Comparison of ENCODE assay signal across 9 cellular contexts in genomic region chr14:103538291-103539055, GRCh38. TPM values are rescaled to one million over a fixed set of nuclear protein-coding genes. Genes with fewer than 3 reads are reported as not detected.
DNase-seq lines count a peak whose midpoint lies in the region; ATAC-seq, FAIRE-seq and TF ChIP-seq lines count a peak whose summit lies in the region.
"Had no signal": no experiment of that assay in that cellular context is flagged by ENCODE, and none has a peak within 500 bp of the region (broad histone marks: within the 10 kb centered on the region; RNA-seq: fewer than 3 reads in every experiment).

No MANE protein-coding gene starts in this region.

- no peak overlapping the region for H3K9ac ChIP-seq in GM12878 (ENCODE audit: control insufficient read depth, insufficient read depth, low read length)

- FAIRE-seq in D721Med (lab: Jason Lieb, UNC) (no peak), GM12878 (lab: Jason Lieb, UNC) (no peak)

- TF ChIP-seq POLR2A in GM12878 (IDR thresholded peaks at IDR 0.05; ENCODE audit: low read depth, low read length): peak; percentile 44; the same call in 1 of the 2 replicates

- no peak overlapping the region for H3K27ac ChIP-seq in GM12878 (ENCODE audit: control insufficient read depth, insufficient read depth)

- BruUV-seq in GM12878 (replicated peaks; lab: Mats Ljungman, UMichigan): no TSS peak

- TF ChIP-seq EP300 in GM12878 (IDR thresholded peaks at IDR 0.05; ENCODE audit: borderline replicate concordance in 1 of 2, control insufficient read depth in 1 of 2, low read depth in 2 of 2, low read length in 2 of 2): no peak

- DNase-seq in D721Med (ENCODE audit: insufficient read length, low spot score) (peak; percentile 77), GM12878 (ENCODE audit: low read depth, low spot score) (no peak), myocyte (ENCODE audit: low read depth) (peak; percentile 72)
- DNase-seq: activated naive CD4-positive, alpha-beta T cell treated with anti-CD3 and anti-CD28 coated beads, Interleukin-2, amount 50 U/mL, for 16 hours; NCI-H1436 treated with DMSO at 0.1 percent for 48 hours; Peyer's patch had no signal

- no peak overlapping the region for H2AFZ ChIP-seq in GM12878 (ENCODE audit: control insufficient read depth, low read depth, low read length)

- intact Hi-C loops in GM12878 (cut with micrococcal nuclease; ENCODE audit: unreplicated experiment): no loop called here

- TF ChIP-seq RAD21 in GM12878 (IDR thresholded peaks at IDR 0.05; ENCODE audit: insufficient read depth, low read depth, low read length): no peak

- H3K4me2 ChIP-seq in GM12878 (ENCODE audit: control insufficient read depth, insufficient read depth): no peak overlapping the region

- POLR2A ChIA-PET in GM12878 (lab: Charles Lee): no interaction called here

- peaks cover 0 to 4% of the 10 kb centered on the region in 2 experiments; a peak in 2 of 4 replicates for H3K36me3 ChIP-seq in GM12878 (ENCODE audit: control insufficient read depth in 2 of 2, insufficient read depth in 2 of 2, low read length in 1 of 2)

- no peaks in the 10 kb centered on the region for H4K20me1 ChIP-seq in GM12878 (ENCODE audit: control insufficient read depth, insufficient read depth)

- no peaks in the 10 kb centered on the region for H3K27me3 ChIP-seq in GM12878 (replicated peaks in 1 of 2; ENCODE audit: control insufficient read depth in 2 of 2, insufficient read depth in 2 of 2, low read length in 1 of 2)
- H3K27me3 ChIP-seq: Peyer's patch had no signal

- H3K79me2 ChIP-seq in GM12878 (ENCODE audit: control insufficient read depth, insufficient read depth, low read length): no peaks in the 10 kb centered on the region

- CTCF ChIA-PET in GM12878 (lab: Yijun Ruan, JAX): interaction anchor here (1.6 kb wide), 1 partner anchor 19 kb away, joined by 4 read pairs; no protein-coding TSS in a partner anchor

- RAD21 ChIA-PET in GM12878 (lab: Charles Lee; ENCODE audit: unreplicated experiment): no interaction called here

- in situ Hi-C loops in GM12878 (cut with MboI): no loop called here

- H3K4me3 ChIP-seq in GM12878: no peak overlapping the region
- H3K4me3 ChIP-seq: Peyer's patch had no signal

- no peak for TF ChIP-seq CTCF in D721Med (IDR thresholded peaks at IDR 0.05; ENCODE audit: insufficient read depth, missing control alignments)
- TF ChIP-seq CTCF in GM12878 (IDR thresholded peaks at IDR 0.05 in 2 of 3, conservative IDR thresholded peaks at IDR 0.05 in 1 of 3; ENCODE audit: control insufficient read depth in 2 of 3, extremely low read depth in 1 of 3, insufficient read depth in 1 of 3, low read depth in 3 of 3, low read length in 3 of 3): no peak

- ATAC-seq in GM12878 (peak; percentile 5; the same call in 2 of the 3 replicates), GM19023 (IDR thresholded peaks at IDR 0.05; ENCODE audit: unreplicated experiment) (no peak), GM18498 (IDR thresholded peaks at IDR 0.05; ENCODE audit: unreplicated experiment) (no peak), HG03432 (IDR thresholded peaks at IDR 0.05; ENCODE audit: unreplicated experiment) (no peak)

- H3K9me3 ChIP-seq in GM12878 (replicated peaks; ENCODE audit: control insufficient read depth, insufficient read depth, low read length): no peaks in the 10 kb centered on the region
- H3K9me3 ChIP-seq: Peyer's patch had no signal

- SMC1A ChIA-PET in GM12878 (lab: Charles Lee; ENCODE audit: uncharacterized antibody, unreplicated experiment): no interaction called here

- WGBS in GM12878 (ENCODE audit: insufficient coverage, insufficient replicate concordance, low lambda C conversion rate, missing lambda C conversion rate): 38% methylated on average over 25 of the region's 30 CpGs

- no peaks in the 10 kb centered on the region for H3K4me1 ChIP-seq in GM12878 (ENCODE audit: control insufficient read depth, insufficient read depth, low read length)

TF ChIP-seq in GM12878, 131 proteins besides CTCF, POLR2A, EP300 and RAD21 (continues in another document):
- TF ChIP-seq STAT3 (IDR thresholded peaks at IDR 0.05; ENCODE audit: low read depth, low read length) (no peak), CHD2 (IDR thresholded peaks at IDR 0.05; ENCODE audit: borderline replicate concordance, low read depth, low read length) (no peak)

RNA-seq across cellular contexts. Expression of gene TRMT61A, which starts 9.5 kb away (rescaled TPM):
- total RNA-seq in GM12878 (2013; cell fraction: nucleolus; rRNA removed): 23.5 and 27.2 TPM in 2 replicates
- total RNA-seq in GM12878 (2014; rRNA removed): 13.5 and 18.2 TPM in 2 replicates
- 3.7 and 4.7 TPM in 2 replicates for total RNA-seq in GM12878 (2014; rRNA removed; fragmentation: Illumina TruSeq; extraction: Trizol)
- total RNA-seq in GM12878 (2021): 15.6 and 17.9 TPM in 2 replicates
- polyA plus RNA-seq in GM12878 (2011; ENCODE audit: low read depth): 2.0 TPM
- polyA plus RNA-seq in GM12878 (2011; rRNA removed): 2.4 and 5.1 TPM in 2 replicates
- 9.0 and 16.6 TPM in 2 replicates for polyA plus RNA-seq in GM12878 (2011; cell fraction: cytosol; rRNA removed)
- 49.7 and 52.9 TPM in 2 replicates for polyA plus RNA-seq in GM12878 (2011; cell fraction: nucleus; rRNA removed)
- 5.6 and 7.1 TPM in 2 replicates for polyA plus RNA-seq in GM12878 (2012)
- 0.46 and 1.4 TPM in 2 replicates for polyA plus RNA-seq in GM12878 (2014; fragmentation: Illumina TruSeq; extraction: Trizol)
- under 1 TPM; 0.11 to 0.38 TPM for polyA plus RNA-seq in GM12878 (2014; fragmentation: Nextera tagmentation; extraction: Ambion mirVana)
- 17.6 and 20.4 TPM in 2 replicates for polyA plus RNA-seq in GM12878 (2014; rRNA removed)
- polyA plus RNA-seq in GM12878 (2016; fragmentation: Nextera tagmentation; extraction: Ambion mirVana): 10 to 100 TPM; 19.8 to 21.9 TPM
- polyA minus RNA-seq in GM12878 (2011; rRNA and poly(A)+ RNA removed): 3.9 and 9.5 TPM in 2 replicates
- polyA minus RNA-seq in GM12878 (2011; cell fraction: cytosol; rRNA and poly(A)+ RNA removed): 4.0 and 4.1 TPM in 2 replicates
- polyA minus RNA-seq in GM12878 (2011; cell fraction: nucleus; rRNA and poly(A)+ RNA removed): 15.0 and 25.7 TPM in 2 replicates
- total RNA-seq in myocyte: 14.4 and 18.5 TPM in 2 replicates
- polyA plus RNA-seq in myocyte (2012): 14.1 TPM

RNA-seq across cellular contexts. Expression of gene CKB, which starts 15.8 kb away (rescaled TPM):
- 5.2 and 8.1 TPM in 2 replicates for total RNA-seq in GM12878 (2013; cell fraction: nucleolus; rRNA removed)
- total RNA-seq in GM12878 (2014; rRNA removed) (2.0 and 5.2 TPM in 2 replicates), GM12878 (2014; rRNA removed; fragmentation: Illumina TruSeq; extraction: Trizol) (0.37 and 0.40 TPM in 2 replicates), GM12878 (2021) (3.6 and 5.5 TPM in 2 replicates), myocyte (1,659 and 1,729 TPM in 2 replicates)
- 4.6 TPM for polyA plus RNA-seq in GM12878 (2011; ENCODE audit: low read depth)
- polyA plus RNA-seq in GM12878 (2011; rRNA removed) (4.9 and 6.1 TPM in 2 replicates), GM12878 (2014; fragmentation: Illumina TruSeq; extraction: Trizol) (0.46 TPM in 1 of 2 replicates, not detected in the other), GM12878 (2014; fragmentation: Nextera tagmentation; extraction: Ambion mirVana) (under 1 TPM; 0.48 to 0.90 TPM), GM12878 (2014; rRNA removed) (2.8 and 9.0 TPM in 2 replicates), GM12878 (2016; fragmentation: Nextera tagmentation; extraction: Ambion mirVana) (1 to 10 TPM; 2.6 to 3.3 TPM)
- polyA plus RNA-seq in GM12878 (2011; cell fraction: cytosol; rRNA removed): 8.2 and 14.3 TPM in 2 replicates
- polyA plus RNA-seq in GM12878 (2011; cell fraction: nucleus; rRNA removed): 21.1 and 21.6 TPM in 2 replicates
- 8.6 and 8.9 TPM in 2 replicates for polyA plus RNA-seq in GM12878 (2012)
- 2.3 and 12.2 TPM in 2 replicates for polyA minus RNA-seq in GM12878 (2011; rRNA and poly(A)+ RNA removed)
- 5.2 and 7.7 TPM in 2 replicates for polyA minus RNA-seq in GM12878 (2011; cell fraction: cytosol; rRNA and poly(A)+ RNA removed)
- polyA minus RNA-seq in GM12878 (2011; cell fraction: nucleus; rRNA and poly(A)+ RNA removed): 1.7 and 4.3 TPM in 2 replicates
- 486 TPM for polyA plus RNA-seq in myocyte (2012)

RNA-seq across cellular contexts. Expression of gene BAG5, which starts 24.0 kb away (rescaled TPM):
- 22.8 and 25.0 TPM in 2 replicates for total RNA-seq in GM12878 (2013; cell fraction: nucleolus; rRNA removed)
- total RNA-seq in GM12878 (2014; rRNA removed): 17.5 and 18.5 TPM in 2 replicates
- total RNA-seq in GM12878 (2014; rRNA removed; fragmentation: Illumina TruSeq; extraction: Trizol): 22.9 and 23.8 TPM in 2 replicates
- 21.4 and 22.7 TPM in 2 replicates for total RNA-seq in GM12878 (2021)
- 12.5 TPM for polyA plus RNA-seq in GM12878 (2011; ENCODE audit: low read depth)
- polyA plus RNA-seq in GM12878 (2011; rRNA removed): 10.2 and 14.2 TPM in 2 replicates
- polyA plus RNA-seq in GM12878 (2011; cell fraction: cytosol; rRNA removed): 6.2 and 8.1 TPM in 2 replicates
- 7.8 and 10.2 TPM in 2 replicates for polyA plus RNA-seq in GM12878 (2011; cell fraction: nucleus; rRNA removed)
- 12.0 and 13.3 TPM in 2 replicates for polyA plus RNA-seq in GM12878 (2012)
- 25.9 and 33.9 TPM in 2 replicates for polyA plus RNA-seq in GM12878 (2014; fragmentation: Illumina TruSeq; extraction: Trizol)
- 10 to 100 TPM in 1 of 2 experiments, 1 to 10 TPM in 1; 9.9 to 10.9 TPM for polyA plus RNA-seq in GM12878 (2014; fragmentation: Nextera tagmentation; extraction: Ambion mirVana)
- 13.1 and 13.5 TPM in 2 replicates for polyA plus RNA-seq in GM12878 (2014; rRNA removed)
- polyA plus RNA-seq in GM12878 (2016; fragmentation: Nextera tagmentation; extraction: Ambion mirVana): 10 to 100 TPM; 25.7 to 30.5 TPM
- polyA minus RNA-seq in GM12878 (2011; rRNA and poly(A)+ RNA removed): 9.0 and 10.8 TPM in 2 replicates
- polyA minus RNA-seq in GM12878 (2011; cell fraction: cytosol; rRNA and poly(A)+ RNA removed): 6.1 and 6.8 TPM in 2 replicates
- polyA minus RNA-seq in GM12878 (2011; cell fraction: nucleus; rRNA and poly(A)+ RNA removed): 4.8 and 8.7 TPM in 2 replicates
- 31.1 and 31.2 TPM in 2 replicates for total RNA-seq in myocyte
- polyA plus RNA-seq in myocyte (2012): 14.9 TPM

RNA-seq across cellular contexts. Expression of gene COA8, which starts 24.3 kb away (rescaled TPM):
- total RNA-seq in GM12878 (2013; cell fraction: nucleolus; rRNA removed): 21.6 and 28.1 TPM in 2 replicates
- 23.7 and 37.3 TPM in 2 replicates for total RNA-seq in GM12878 (2014; rRNA removed)
- total RNA-seq in GM12878 (2014; rRNA removed; fragmentation: Illumina TruSeq; extraction: Trizol): 22.7 and 24.2 TPM in 2 replicates
- total RNA-seq in GM12878 (2021): 29.0 and 34.7 TPM in 2 replicates
- 11.5 TPM for polyA plus RNA-seq in GM12878 (2011; ENCODE audit: low read depth)
- polyA plus RNA-seq in GM12878 (2011; rRNA removed): 20.5 and 29.0 TPM in 2 replicates
- polyA plus RNA-seq in GM12878 (2011; cell fraction: cytosol; rRNA removed): 15.1 and 16.3 TPM in 2 replicates
- 7.8 and 9.0 TPM in 2 replicates for polyA plus RNA-seq in GM12878 (2011; cell fraction: nucleus; rRNA removed)
- polyA plus RNA-seq in GM12878 (2012): 34.8 and 40.5 TPM in 2 replicates
- 27.4 and 30.6 TPM in 2 replicates for polyA plus RNA-seq in GM12878 (2014; fragmentation: Illumina TruSeq; extraction: Trizol)
- polyA plus RNA-seq in GM12878 (2014; fragmentation: Nextera tagmentation; extraction: Ambion mirVana): 10 to 100 TPM in 1 of 2 experiments, 1 to 10 TPM in 1; 6.1 to 11.3 TPM
- polyA plus RNA-seq in GM12878 (2014; rRNA removed): 32.8 and 33.7 TPM in 2 replicates
- 10 to 100 TPM; 67.6 to 69.5 TPM for polyA plus RNA-seq in GM12878 (2016; fragmentation: Nextera tagmentation; extraction: Ambion mirVana)
- polyA minus RNA-seq in GM12878 (2011; rRNA and poly(A)+ RNA removed): 5.6 and 7.1 TPM in 2 replicates
- 2.7 and 3.8 TPM in 2 replicates for polyA minus RNA-seq in GM12878 (2011; cell fraction: cytosol; rRNA and poly(A)+ RNA removed)
- polyA minus RNA-seq in GM12878 (2011; cell fraction: nucleus; rRNA and poly(A)+ RNA removed): 8.0 and 13.8 TPM in 2 replicates
- total RNA-seq in myocyte: 66.5 and 69.4 TPM in 2 replicates
- polyA plus RNA-seq in myocyte (2012): 57.4 TPM

Comparison
In these comparisons a context has a peak if more than half of its experiments do, and no peak if none do; other contexts are left out.
1. RNA of gene CKB, which starts 15.8 kb away (total RNA-seq): 1,659 to 1,729 TPM in myocyte; 0.37 to 8.1 TPM in GM12878; every median in the first group is over 100 times any median in the second.